In genomic region chr6:43772571-43773049, GRCh38 we compare ENCODE assay signal across 8 cellular contexts. TPM values are rescaled to one million over a fixed set of nuclear protein-coding genes. Genes with fewer than 3 reads are reported as not detected.
A peak's percentile ranks its signal among the peaks of the same experiment; 100 is the strongest.
DNase-seq lines count a peak whose midpoint lies in the region; ATAC-seq, FAIRE-seq and TF ChIP-seq lines count a peak whose summit lies in the region.

No MANE protein-coding gene starts in this region.

- peaks cover 30% of the 10 kb centered on the region for H3K4me1 ChIP-seq in A549

- POLR2A ChIA-PET in A549 (lab: Yijun Ruan, JAX), result no interaction called here
- POLR2A ChIA-PET in HEK293T (lab: Yijun Ruan, JAX), result interaction anchor here (0.6 to 1.8 kb wide), 11 partner anchors 10 to 312 kb away, joined by 3 to 5 read pairs (median 3); partner anchors contain the start of gene GTPBP2

- H3K4me3 ChIP-seq in A549 (peak overlapping the region; percentile 59), skeletal muscle cell (ENCODE audit: low read depth, low read length) (peak overlapping the region; percentile 65)

- TF ChIP-seq EP300 in A549 (IDR thresholded peaks at IDR 0.05), result no peak

- H3K27ac ChIP-seq in A549, result peak overlapping the region; percentile 97 to 100

- no peak for FAIRE-seq in A549 (lab: Jason Lieb, UNC)

- no peaks in the 10 kb centered on the region for H3K9me3 ChIP-seq in A549

- peak overlapping the region; percentile 88 to 98 for H3K27ac Mint-ChIP-seq in activated naive CD4-positive, alpha-beta T cell treated with anti-CD3 and anti-CD28 coated beads, Interleukin-2, amount 50 U/mL, for 72 hours

- CTCF ChIA-PET in A549 (lab: Yijun Ruan, JAX) (interaction anchor here (0.5 to 8.4 kb wide), 27 partner anchors 9 to 313 kb away, joined by 3 to 115 read pairs (median 5); no protein-coding TSS in a partner anchor), HEK293T (lab: Yijun Ruan, JAX) (interaction anchor here (0.6 to 3.1 kb wide), 11 partner anchors 11 to 304 kb away, joined by 3 to 12 read pairs (median 3); no protein-coding TSS in a partner anchor)

- no peak for ATAC-seq in A549
- ATAC-seq in activated naive CD4-positive, alpha-beta T cell treated with anti-CD3 and anti-CD28 coated beads, Interleukin-2, amount 50 U/mL, for 72 hours, result no peak

- no peaks in the 10 kb centered on the region for H3K9me3 Mint-ChIP-seq in activated naive CD4-positive, alpha-beta T cell treated with anti-CD3 and anti-CD28 coated beads, Interleukin-2, amount 50 U/mL, for 72 hours

- TF ChIP-seq RAD21 in A549 (conservative IDR thresholded peaks at IDR 0.05 in 1 of 2, IDR thresholded peaks at IDR 0.05 in 1 of 2), result no peak

- DNase-seq in A549 (ENCODE audit: low read depth in 1 of 2, low spot score in 1 of 2) (peak in 1 of 2 experiments; percentile 28), HEK293T (ENCODE audit: extremely low spot score) (peak; percentile 33), hepatic stellate cell (ENCODE audit: low spot score) (peak; percentile 38), skeletal muscle cell (ENCODE audit: low read depth) (no peak), activated gamma-delta T cell treated with Interleukin-2 at 50 U/mL for 16 hours (no peak), LoVo (ENCODE audit: low spot score) (no peak), COLO829 (ENCODE audit: low spot score) (no peak)
- no peak for DNase-seq in activated naive CD4-positive, alpha-beta T cell treated with anti-CD3 and anti-CD28 coated beads, Interleukin-2, amount 50 U/mL, for 72 hours (ENCODE audit: low spot score in 2 of 2)

- WGBS in A549 (ENCODE audit: missing lambda C conversion rate), result 2% methylated on average over 5 of the region's 7 CpGs

- TF ChIP-seq POLR2A in A549 (IDR thresholded peaks at IDR 0.05; ENCODE audit: low read length), result no peak

- peak overlapping the region; percentile 93 for H3K4me2 ChIP-seq in A549

- H3K36me3 Mint-ChIP-seq in activated naive CD4-positive, alpha-beta T cell treated with anti-CD3 and anti-CD28 coated beads, Interleukin-2, amount 50 U/mL, for 72 hours, result peaks cover 7 to 46% of the 10 kb centered on the region in 2 donors

- no peak for TF ChIP-seq CTCF in A549 (IDR thresholded peaks at IDR 0.05)

TF ChIP-seq in A549, 52 proteins besides CTCF, POLR2A, EP300 and RAD21:
- no peak for TF ChIP-seq E2F6 (IDR thresholded peaks at IDR 0.05; ENCODE audit: borderline replicate concordance, low read depth)
- TF ChIP-seq MYC (IDR thresholded peaks at IDR 0.05; ENCODE audit: borderline replicate concordance, low read length), result no peak
- no peak for TF ChIP-seq SREBF2 (IDR thresholded peaks at IDR 0.05)
- TF ChIP-seq ZSCAN20 (CRISPR knock-in tag; IDR thresholded peaks at IDR 0.05), result no peak
- TF ChIP-seq FOSB (CRISPR knock-in tag; IDR thresholded peaks at IDR 0.05), result no peak
- no peak for TF ChIP-seq NFE2L2 (conservative IDR thresholded peaks at IDR 0.05; ENCODE audit: low read length)
- TF ChIP-seq GATA3 (IDR thresholded peaks at IDR 0.05; ENCODE audit: borderline replicate concordance), result no peak
- no peak for TF ChIP-seq ZNF302 (CRISPR knock-in tag; IDR thresholded peaks at IDR 0.05)
- no peak for TF ChIP-seq KDM5A (IDR thresholded peaks at IDR 0.05)
- TF ChIP-seq PHF8 (IDR thresholded peaks at IDR 0.05; ENCODE audit: borderline replicate concordance, low read depth), result no peak
- TF ChIP-seq POLR2AphosphoS2 (conservative IDR thresholded peaks at IDR 0.05; ENCODE audit: low read length), result no peak
- TF ChIP-seq NPAS2 (CRISPR knock-in tag; IDR thresholded peaks at IDR 0.05; ENCODE audit: borderline replicate concordance), result no peak
- TF ChIP-seq HES2 (IDR thresholded peaks at IDR 0.05), result no peak
- TF ChIP-seq MAFK (IDR thresholded peaks at IDR 0.05; ENCODE audit: partially characterized antibody), result no peak
- TF ChIP-seq NR3C1 (IDR thresholded peaks at IDR 0.05), result no peak
- no peak for TF ChIP-seq RCOR1 (IDR thresholded peaks at IDR 0.05; ENCODE audit: low read depth, low read length)

TF ChIP-seq in HEK293T, 16 proteins besides CTCF, POLR2A, EP300 and RAD21:
- no peak for TF ChIP-seq FOXA1 (IDR thresholded peaks at IDR 0.05)
- peak; percentile 14; the same call in 1 of the 2 replicates for TF ChIP-seq HDGF (IDR thresholded peaks at IDR 0.05; ENCODE audit: borderline replicate concordance)

RNA-seq across cellular contexts. Expression of gene VEGFA, which starts 2.6 kb away (rescaled TPM):
- polyA plus RNA-seq in A549 (2011; rRNA removed), result 83.7 and 101 TPM in 2 replicates
- 71.6 and 78.6 TPM in 2 replicates for polyA plus RNA-seq in A549 (2012; cell fraction: cytosol; rRNA removed)
- 87.2 and 111 TPM in 2 replicates for polyA plus RNA-seq in A549 (2012; cell fraction: nucleus; rRNA removed)
- 35.4 to 41.1 TPM (median 35.8 TPM) in 3 replicates for polyA plus RNA-seq in A549 (2017; fragmentation: RNase III; extraction: RNeasy Plus Mini Kit Qiagen cat#74134 plus additional on column Dnase treatment)
- 125 and 135 TPM in 2 replicates for polyA minus RNA-seq in A549 (2011; rRNA and poly(A)+ RNA removed)
- 10 to 100 TPM; 24.1 to 79.2 TPM for total RNA-seq in activated naive CD4-positive, alpha-beta T cell treated with anti-CD3 and anti-CD28 coated beads, Interleukin-2, amount 50 U/mL, for 72 hours

Comparison
In these comparisons a context has a peak if more than half of its experiments do, and no peak if none do; other contexts are left out.
1. DNase-seq: peak in HEK293T (single experiment) and hepatic stellate cell (single experiment); none in activated naive CD4-positive, alpha-beta T cell treated with anti-CD3 and anti-CD28 coated beads, Interleukin-2, amount 50 U/mL, for 72 hours (0 of 2), skeletal muscle cell (single experiment), activated gamma-delta T cell treated with Interleukin-2 at 50 U/mL for 16 hours (single experiment), LoVo (single experiment) and COLO829 (single experiment).